8 cellular contexts compared by ENCODE assay signal in genomic region chr17:7851438-7852261, GRCh38.
DNase-seq lines count a peak whose midpoint lies in the region; ATAC-seq and FAIRE-seq lines count a peak whose summit lies in the region.

No MANE protein-coding gene starts in this region.

- H3K36me3 Mint-ChIP-seq in memory B cell: peaks cover 11% of the 10 kb centered on the region

- no peaks in the 10 kb centered on the region for H3K27me3 Mint-ChIP-seq in memory B cell

- no peaks in the 10 kb centered on the region for H3K9me3 Mint-ChIP-seq in memory B cell

- H3K27ac Mint-ChIP-seq in memory B cell: peak overlapping the region; percentile 89

- H3K4me3 Mint-ChIP-seq in memory B cell: peak overlapping the region; percentile 83

- no peaks in the 10 kb centered on the region for H3K27me3 ChIP-seq in effector memory CD4-positive, alpha-beta T cell (replicated peaks; ENCODE audit: control insufficient read depth, insufficient read depth, low read length, poor library complexity, severe bottlenecking)

- peak; percentile 44 for ATAC-seq in HG03457 (IDR thresholded peaks at IDR 0.05; ENCODE audit: unreplicated experiment)
- ATAC-seq in memory B cell (ENCODE audit: low read depth): peak; percentile 83

- H3K27ac ChIP-seq in effector memory CD4-positive, alpha-beta T cell (ENCODE audit: insufficient read depth, low read length, poor library complexity, severe bottlenecking): peak overlapping the region; percentile 62

- DNase-seq in CD1c-positive myeloid dendritic cell (ENCODE audit: extremely low spot score) (peak; percentile 94), GM19239 (ENCODE audit: insufficient read length, low spot score) (peak; percentile 97), NCI-H82 treated with DMSO at 0.1 percent for 48 hours (lab: John Stamatoyannopoulos, UW; ENCODE audit: unreplicated experiment) (peak; percentile 87), memory B cell (ENCODE audit: low spot score in 2 of 2) (peak; percentile 95 to 96)
- peak; percentile 79 to 87 (median 80) for DNase-seq in activated CD8-positive, alpha-beta memory T cell treated with anti-CD3 and anti-CD28 coated beads for 48 hours (ENCODE audit: low read depth in 2 of 3, low spot score in 2 of 3)
- DNase-seq in effector memory CD4-positive, alpha-beta T cell: peak; percentile 89 to 92 (median 92)
- peak; percentile 75 for DNase-seq in stimulated activated CD8-positive, alpha-beta memory T cell treated with anti-CD3 and anti-CD28 coated beads, Interleukin-15, amount 100 ng/mL, for 24 hours (ENCODE audit: low read depth)

- peaks cover 25% of the 10 kb centered on the region for H3K4me1 ChIP-seq in effector memory CD4-positive, alpha-beta T cell (ENCODE audit: control insufficient read depth, insufficient read depth, low read length, poor library complexity, severe bottlenecking)

- H3K4me3 ChIP-seq in effector memory CD4-positive, alpha-beta T cell (ENCODE audit: insufficient read depth, low read depth, low read length, poor library complexity, severe bottlenecking): peak overlapping the region; percentile 27

- peak; percentile 99 for FAIRE-seq in GM19239 (lab: Jason Lieb, UNC)

- H3K4me1 Mint-ChIP-seq in memory B cell: peaks cover 19% of the 10 kb centered on the region

- H3K9me3 ChIP-seq in effector memory CD4-positive, alpha-beta T cell (ENCODE audit: control insufficient read depth, low read length): no peaks in the 10 kb centered on the region

- H3K36me3 ChIP-seq in effector memory CD4-positive, alpha-beta T cell (ENCODE audit: control insufficient read depth, insufficient read depth, low read length): peaks cover 42% of the 10 kb centered on the region

Comparison
In these comparisons a context has a peak if more than half of its experiments do, and no peak if none do; other contexts are left out.
1. Peak in every context shown above with its lines: DNase-seq, ATAC-seq, H3K4me3 ChIP-seq and H3K27ac ChIP-seq.